ENCODE assay signal across 9 cellular contexts in the genomic region with DNA sequence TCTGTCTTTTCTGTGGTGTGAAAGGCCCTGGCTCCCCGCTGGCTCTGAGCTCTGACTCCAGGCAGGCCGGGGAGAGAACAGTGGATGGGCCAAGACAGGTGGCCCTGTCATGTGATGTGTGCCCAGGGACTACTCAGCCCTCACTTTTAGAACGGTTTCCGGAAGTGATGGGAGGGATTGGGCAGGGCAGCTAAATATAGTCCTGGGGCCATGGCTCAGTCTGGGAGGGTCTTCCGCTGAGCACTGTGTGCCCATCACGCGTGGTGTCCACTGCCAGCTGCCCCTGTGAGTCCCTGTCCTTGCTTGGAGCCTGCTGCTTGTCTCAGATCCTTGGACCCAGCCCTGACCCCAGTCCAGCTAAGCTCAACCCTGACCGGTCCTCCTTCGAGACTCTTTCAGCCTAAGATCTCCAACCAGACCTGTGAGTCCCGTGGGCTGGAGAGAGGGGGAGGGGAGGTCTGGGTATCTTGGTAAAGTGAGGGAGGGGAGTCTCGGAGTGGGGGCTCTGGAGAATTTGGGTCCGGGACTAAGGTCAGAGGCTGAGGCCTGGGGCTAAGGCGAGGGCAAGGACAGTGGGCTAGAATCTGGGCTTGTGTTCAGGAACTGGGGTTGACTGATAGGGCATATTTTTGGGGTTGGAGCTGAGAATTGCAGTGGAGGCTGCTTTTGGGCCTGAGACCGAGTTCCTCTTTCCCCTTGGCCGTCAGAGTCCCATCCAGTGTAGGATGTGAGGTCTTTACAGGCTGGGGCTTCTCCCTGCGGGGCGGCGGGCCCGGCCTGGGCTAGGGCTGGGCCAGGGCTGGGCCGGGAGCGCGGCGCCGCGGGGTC. TPM values are rescaled to one million over a fixed set of nuclear protein-coding genes. Genes with fewer than 3 reads are reported as not detected.
DNase-seq lines count a peak whose midpoint lies in the region; ATAC-seq lines count a peak whose summit lies in the region.
"Had no signal": no experiment of that assay in that cellular context is flagged by ENCODE, and none has a peak within 500 bp of the region (broad histone marks: within the 10 kb centered on the region; RNA-seq: fewer than 3 reads in every experiment).

A gene with protein sequence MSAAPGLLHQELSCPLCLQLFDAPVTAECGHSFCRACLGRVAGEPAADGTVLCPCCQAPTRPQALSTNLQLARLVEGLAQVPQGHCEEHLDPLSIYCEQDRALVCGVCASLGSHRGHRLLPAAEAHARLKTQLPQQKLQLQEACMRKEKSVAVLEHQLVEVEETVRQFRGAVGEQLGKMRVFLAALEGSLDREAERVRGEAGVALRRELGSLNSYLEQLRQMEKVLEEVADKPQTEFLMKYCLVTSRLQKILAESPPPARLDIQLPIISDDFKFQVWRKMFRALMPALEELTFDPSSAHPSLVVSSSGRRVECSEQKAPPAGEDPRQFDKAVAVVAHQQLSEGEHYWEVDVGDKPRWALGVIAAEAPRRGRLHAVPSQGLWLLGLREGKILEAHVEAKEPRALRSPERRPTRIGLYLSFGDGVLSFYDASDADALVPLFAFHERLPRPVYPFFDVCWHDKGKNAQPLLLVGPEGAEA (plus strand): TSS at position 243 of the 828 bp plus-strand sequence. CDS start 620 bp downstream, outside the sequence.

- H3K4me3 ChIP-seq in GM23248: peak within 1 kb of the TSS; percentile 72
- H3K4me3 ChIP-seq in right cardiac atrium (ENCODE audit: low read length): peak within 1 kb of the TSS; percentile 14
- H3K4me3 ChIP-seq in skeletal muscle satellite cell (ENCODE audit: low read length): peak within 1 kb of the TSS; percentile 78

- H3K27ac Mint-ChIP-seq in activated T-helper 1 cell treated with anti-CD3 and anti-CD28 coated beads, Interleukin-12 subunit alpha, Interleukin-12 subunit beta, Interleukin-2, Interleukin-4 antibody, amounts not matched to agents 30 ng/mL and 10 ng/mL and 1 ng/mL, durations not matched to agents 14 hours and 24 hours and 36 hours: no peak within 1 kb of the TSS

- intact Hi-C loops in activated T-helper 1 cell treated with anti-CD3 and anti-CD28 coated beads, Interleukin-12 subunit alpha, Interleukin-12 subunit beta, Interleukin-2, Interleukin-4 antibody, amounts not matched to agents 30 ng/mL and 10 ng/mL and 1 ng/mL, durations not matched to agents 14 hours and 24 hours and 36 hours (cut with micrococcal nuclease): no loop called here
- intact Hi-C loops in right cardiac atrium (cut with DNase I): no loop called here

- H3F3A ChIP-seq in GM23248 (ENCODE audit: insufficient read depth): no peaks in the 10 kb centered on the region

- in situ Hi-C loops in GM23248 (cut with MboI): loop anchor here (25.0 kb wide), 1 partner anchor 498 kb away; a partner anchor contains a TSS

- ATAC-seq in right cardiac atrium: peak; percentile 37 to 47
- no peak for ATAC-seq in HG02852 (IDR thresholded peaks at IDR 0.05; ENCODE audit: unreplicated experiment)

- H3K9me3 Mint-ChIP-seq in activated T-helper 1 cell treated with anti-CD3 and anti-CD28 coated beads, Interleukin-12 subunit alpha, Interleukin-12 subunit beta, Interleukin-2, Interleukin-4 antibody, amounts not matched to agents 30 ng/mL and 10 ng/mL and 1 ng/mL, durations not matched to agents 14 hours and 24 hours and 36 hours: no peaks in the 10 kb centered on the region

- 75 to 89% methylated on average over 14 to 25 of the region's 25 CpGs for WGBS in GM23248 (ENCODE audit: low coverage in 1 of 2, low lambda C conversion rate in 2 of 2, missing lambda C conversion rate in 2 of 2), 2 experiments
- 62% methylated on average over 25 of the region's 25 CpGs for WGBS in right cardiac atrium

- H3K36me3 ChIP-seq in GM23248 (ENCODE audit: low read depth) (no peaks in the 10 kb centered on the region), skeletal muscle satellite cell (ENCODE audit: insufficient read depth, low read length) (no peaks in the 10 kb centered on the region)

- H3K9me3 ChIP-seq in GM23248 (ENCODE audit: low read depth): no peaks in the 10 kb centered on the region
- no peaks in the 10 kb centered on the region for H3K9me3 ChIP-seq in right cardiac atrium (ENCODE audit: control insufficient read depth, low read length)
- H3K9me3 ChIP-seq in skeletal muscle satellite cell (replicated peaks; ENCODE audit: low read length): no peaks in the 10 kb centered on the region

- peak within 1 kb of the TSS; percentile 33 for H3K4me3 Mint-ChIP-seq in activated T-helper 1 cell treated with anti-CD3 and anti-CD28 coated beads, Interleukin-12 subunit alpha, Interleukin-12 subunit beta, Interleukin-2, Interleukin-4 antibody, amounts not matched to agents 30 ng/mL and 10 ng/mL and 1 ng/mL, durations not matched to agents 14 hours and 24 hours and 36 hours

- H3K4me1 ChIP-seq in GM23248 (ENCODE audit: insufficient read depth): peaks cover 4% of the 10 kb centered on the region; the same call in 1 of the 2 replicates
- H3K4me1 ChIP-seq in right cardiac atrium (ENCODE audit: control insufficient read depth, insufficient read depth, low read length): peaks cover 5% of the 10 kb centered on the region
- H3K4me1 ChIP-seq in skeletal muscle satellite cell (ENCODE audit: control insufficient read depth, insufficient read depth, low read length): peaks cover 18% of the 10 kb centered on the region

- H3K27ac ChIP-seq in GM23248 (no peak within 1 kb of the TSS), right cardiac atrium (ENCODE audit: low read length) (no peak within 1 kb of the TSS)
- H3K27ac ChIP-seq: HL-60 had no signal

- peaks cover 23% of the 10 kb centered on the region for H3K4me1 Mint-ChIP-seq in activated T-helper 1 cell treated with anti-CD3 and anti-CD28 coated beads, Interleukin-12 subunit alpha, Interleukin-12 subunit beta, Interleukin-2, Interleukin-4 antibody, amounts not matched to agents 30 ng/mL and 10 ng/mL and 1 ng/mL, durations not matched to agents 14 hours and 24 hours and 36 hours (ENCODE audit: low read depth)

- H3K36me3 Mint-ChIP-seq in activated T-helper 1 cell treated with anti-CD3 and anti-CD28 coated beads, Interleukin-12 subunit alpha, Interleukin-12 subunit beta, Interleukin-2, Interleukin-4 antibody, amounts not matched to agents 30 ng/mL and 10 ng/mL and 1 ng/mL, durations not matched to agents 14 hours and 24 hours and 36 hours (ENCODE audit: low read depth): peaks cover 2% of the 10 kb centered on the region

- no peaks in the 10 kb centered on the region for H3K9me2 ChIP-seq in GM23248 (ENCODE audit: insufficient read depth)

- DNase-seq in GM23248: no peak
- DNase-seq in activated T-helper 1 cell treated with anti-CD3 and anti-CD28 coated beads, Interleukin-12 subunit alpha, Interleukin-12 subunit beta, Interleukin-2, Interleukin-4 antibody, amounts not matched to agents 30 ng/mL and 10 ng/mL and 1 ng/mL, durations not matched to agents 14 hours and 24 hours and 36 hours (ENCODE audit: low spot score): no peak
- no peak for DNase-seq in right cardiac atrium
- DNase-seq in NCI-H1092 treated with DMSO at 0.1 percent for 48 hours (lab: John Stamatoyannopoulos, UW): no peak
- no peak for DNase-seq in epidermal melanocyte (ENCODE audit: insufficient read length, low spot score)
- DNase-seq in stimulated activated CD4-positive, alpha-beta T cell treated with anti-CD3 and anti-CD28 coated beads, Interleukin-2, amount 100 ng/mL, for 24 hours: no peak

- H3K27me3 ChIP-seq in GM23248 (replicated peaks; ENCODE audit: insufficient read depth): peaks cover 33% of the 10 kb centered on the region
- H3K27me3 ChIP-seq in right cardiac atrium (ENCODE audit: control insufficient read depth, insufficient read depth): no peaks in the 10 kb centered on the region
- peaks cover 11% of the 10 kb centered on the region for H3K27me3 ChIP-seq in skeletal muscle satellite cell (ENCODE audit: control insufficient read depth, insufficient read depth, low read length)

- no peaks in the 10 kb centered on the region for H3K79me2 ChIP-seq in GM23248 (ENCODE audit: insufficient read depth)

- peak within 1 kb of the TSS; percentile 83 for H3K4me2 ChIP-seq in GM23248 (ENCODE audit: unreplicated experiment)
- peak within 1 kb of the TSS; percentile 90 for H3K4me2 ChIP-seq in skeletal muscle satellite cell (ENCODE audit: low read length)

- H3K9ac ChIP-seq in GM23248 (no peak within 1 kb of the TSS), skeletal muscle satellite cell (ENCODE audit: low read depth, low read length) (peak within 1 kb of the TSS; percentile 89)

- peak within 1 kb of the TSS; percentile 83 for H2AFZ ChIP-seq in GM23248

- no peaks in the 10 kb centered on the region for H4K20me1 ChIP-seq in GM23248 (ENCODE audit: insufficient read depth)

- peaks cover 30% of the 10 kb centered on the region for H3K27me3 Mint-ChIP-seq in activated T-helper 1 cell treated with anti-CD3 and anti-CD28 coated beads, Interleukin-12 subunit alpha, Interleukin-12 subunit beta, Interleukin-2, Interleukin-4 antibody, amounts not matched to agents 30 ng/mL and 10 ng/mL and 1 ng/mL, durations not matched to agents 14 hours and 24 hours and 36 hours (ENCODE audit: insufficient read depth)

RNA-seq across cellular contexts. Expression of the gene that starts here (rescaled TPM):
- total RNA-seq in GM23248 (2014; rRNA removed; shearing (Covaris generic)): not detected in 2 replicates
- polyA plus RNA-seq in GM23248 (2016; fragmentation: Nextera tagmentation; extraction: Ambion mirVana) (not detected in 2 replicates), right cardiac atrium (0.11 TPM)
- total RNA-seq in activated T-helper 1 cell treated with anti-CD3 and anti-CD28 coated beads, Interleukin-12 subunit alpha, Interleukin-12 subunit beta, Interleukin-2, Interleukin-4 antibody, amounts not matched to agents 30 ng/mL and 10 ng/mL and 1 ng/mL, durations not matched to agents 14 hours and 24 hours and 36 hours: 0.10 and 0.15 TPM in 2 replicates
- under 1 TPM in 3 of 4 donors, not detected in 1; 0.03 to 0.31 (median 0.14) TPM for total RNA-seq in right cardiac atrium
- total RNA-seq in skeletal muscle satellite cell (2012; rRNA removed): 1.5 and 5.9 TPM in 2 replicates

Comparison
In these comparisons a context has a peak if more than half of its experiments do, and no peak if none do; other contexts are left out.
1. Peak in ATAC-seq and H3K4me3 ChIP-seq in right cardiac atrium; RNA of the gene not detected or under 1 TPM.
2. H3K4me3 ChIP-seq: peak in every context shown above with its lines; median percentile 78 in skeletal muscle satellite cell; 72 in GM23248; 14 in right cardiac atrium.